1 cellular context compared by ENCODE assay signal in genomic region chr7:149125864-149126661, GRCh38.
A peak's percentile ranks its signal among the peaks of the same experiment; 100 is the strongest.
TF ChIP-seq lines count a peak whose summit lies in the region.

TSS of gene ZNF425 (minus strand) at chr7:149126324. CDS start at chr7:149126213, 111 bp downstream.

TF ChIP-seq in HepG2, 621 proteins besides CTCF, POLR2A, EP300 and RAD21 (continued from another document and continues in another):
- TF ChIP-seq ZNF609 (CRISPR knock-in tag; IDR thresholded peaks at IDR 0.05; ENCODE audit: borderline replicate concordance) (no peak; the same call in 1 of the 2 replicates), TEAD3 (CRISPR knock-in tag; optimal IDR thresholded peaks at IDR 0.05; ENCODE audit: borderline replicate concordance) (peak; percentile 79), ZNF589 (CRISPR knock-in tag; conservative IDR thresholded peaks at IDR 0.05) (no peak; the same call in 1 of the 2 replicates), MAF1 (CRISPR knock-in tag; IDR thresholded peaks at IDR 0.05; ENCODE audit: borderline replicate concordance) (peak; percentile 89), RARG (CRISPR knock-in tag; IDR thresholded peaks at IDR 0.05; ENCODE audit: low read depth) (peak; percentile 81; the same call in 1 of the 2 replicates), STAG1 (CRISPR knock-in tag; IDR thresholded peaks at IDR 0.05) (peak; percentile 34), CHD2 (IDR thresholded peaks at IDR 0.05; ENCODE audit: low read depth, low read length) (no peak), ZNF790 (CRISPR knock-in tag; IDR thresholded peaks at IDR 0.05; ENCODE audit: borderline replicate concordance) (peak; percentile 30; the same call in 1 of the 2 replicates), NFE2L1 (CRISPR knock-in tag; IDR thresholded peaks at IDR 0.05; ENCODE audit: borderline replicate concordance) (no peak), AHR (CRISPR knock-in tag; IDR thresholded peaks at IDR 0.05) (peak; percentile 81; the same call in 1 of the 2 replicates), HDAC1 (CRISPR knock-in tag; IDR thresholded peaks at IDR 0.05) (peak; percentile 96), PAXIP1 (CRISPR knock-in tag; conservative IDR thresholded peaks at IDR 0.05) (peak; percentile 70), ZNF30 (CRISPR knock-in tag; IDR thresholded peaks at IDR 0.05) (peak; percentile 70), RNF219 (CRISPR knock-in tag; IDR thresholded peaks at IDR 0.05) (peak; percentile 68; the same call in 1 of the 2 replicates), ZNF207 (IDR thresholded peaks at IDR 0.05; ENCODE audit: borderline replicate concordance) (no peak), ZNF205 (CRISPR knock-in tag; IDR thresholded peaks at IDR 0.05) (0 out of 2 replicates have a peak, but pooled peaks have one; percentile 77), THAP9 (CRISPR knock-in tag; IDR thresholded peaks at IDR 0.05; ENCODE audit: borderline replicate concordance) (peak; percentile 80), DDIT3 (CRISPR knock-in tag; IDR thresholded peaks at IDR 0.05) (no peak), BCL6 (CRISPR knock-in tag; IDR thresholded peaks at IDR 0.05) (peak; percentile 69; the same call in 1 of the 2 replicates), GFI1 (CRISPR knock-in tag; IDR thresholded peaks at IDR 0.05; ENCODE audit: borderline replicate concordance) (peak; percentile 84; the same call in 1 of the 2 replicates), WIZ (CRISPR knock-in tag; IDR thresholded peaks at IDR 0.05) (peak; percentile 69; the same call in 1 of the 2 replicates), ATRX (CRISPR knock-in tag; IDR thresholded peaks at IDR 0.05; ENCODE audit: borderline replicate concordance) (no peak), ZGPAT (CRISPR knock-in tag; IDR thresholded peaks at IDR 0.05) (peak; percentile 96; the same call in 1 of the 2 replicates), PRDM10 (CRISPR knock-in tag; IDR thresholded peaks at IDR 0.05; ENCODE audit: low read depth) (peak; percentile 30; the same call in 1 of the 2 replicates), TAF15 (IDR thresholded peaks at IDR 0.05; ENCODE audit: low read depth, low read length, poor library complexity, severe bottlenecking) (peak; percentile 31), ZNF503 (CRISPR knock-in tag; IDR thresholded peaks at IDR 0.05) (peak; percentile 77), CBX2 (IDR thresholded peaks at IDR 0.05; ENCODE audit: low read depth, low read length) (no peak), CBX2 (CRISPR knock-in tag; IDR thresholded peaks at IDR 0.05; ENCODE audit: low read depth) (no peak), NFE2L2 (IDR thresholded peaks at IDR 0.05; ENCODE audit: low read length) (no peak), ATF4 (CRISPR knock-in tag; IDR thresholded peaks at IDR 0.05) (peak in 1 of 2 experiments; percentile 38; a peak in 1 of 4 replicates), DR1 (CRISPR knock-in tag; IDR thresholded peaks at IDR 0.05) (no peak; the same call in none of the 2 replicates)
